ENCODE assay signal across 7 cellular contexts in genomic region chr2:47520825-47521665, GRCh38. TPM values are rescaled to one million over a fixed set of nuclear protein-coding genes. Genes with fewer than 3 reads are reported as not detected.
DNase-seq lines count a peak whose midpoint lies in the region; ATAC-seq and TF ChIP-seq lines count a peak whose summit lies in the region.

No MANE protein-coding gene starts in this region.

- peak; percentile 24 for TF ChIP-seq POLR2A in GM18526 (IDR thresholded peaks at IDR 0.05; ENCODE audit: extremely low read depth, insufficient read length)

- ATAC-seq in HG03045 (IDR thresholded peaks at IDR 0.05; ENCODE audit: unreplicated experiment) (peak; percentile 67), lung (ENCODE audit: insufficient read depth, low FRiP score) (peak; percentile 28)

- peak; percentile 46 for TF ChIP-seq CTCF in choroid plexus epithelial cell (conservative IDR thresholded peaks at IDR 0.05; ENCODE audit: low read depth, low read length)
- no peak for TF ChIP-seq CTCF in lung (IDR thresholded peaks at IDR 0.05; ENCODE audit: control extremely low read depth, extremely low read depth)

- no peaks in the 10 kb centered on the region for H3K36me3 ChIP-seq in lung (ENCODE audit: control insufficient read depth in 2 of 2, insufficient read depth in 2 of 2, low read length in 2 of 2)

- peaks cover 4% of the 10 kb centered on the region for H3K27me3 ChIP-seq in lung (ENCODE audit: control insufficient read depth, insufficient read depth)

- H3K9me3 ChIP-seq in lung (ENCODE audit: control insufficient read depth in 2 of 2, insufficient read depth in 1 of 2, low read length in 1 of 2), result no peaks in the 10 kb centered on the region

- 2 to 4% methylated on average over 91 to 97 of the region's 97 CpGs for WGBS in lung, 2 donors

- DNase-seq in NCI-H2171 treated with DMSO at 0.1 percent for 48 hours (lab: John Stamatoyannopoulos, UW), result peak; percentile 93
- peak; percentile 64 to 72 for DNase-seq in activated CD4-positive, alpha-beta T cell treated with anti-CD3 and anti-CD28 coated beads for 4 hours
- peak; percentile 51 for DNase-seq in choroid plexus epithelial cell (ENCODE audit: low read depth)
- DNase-seq in lung (ENCODE audit: low spot score), result peak; percentile 36
- peak; percentile 46 to 58 for DNase-seq in stimulated activated CD8-positive, alpha-beta memory T cell treated with anti-CD3 and anti-CD28 coated beads, Interleukin-2, amount 100 ng/mL, for 48 hours (ENCODE audit: low read depth in 2 of 2)

- H3K4me3 ChIP-seq in choroid plexus epithelial cell (ENCODE audit: low read depth, low read length), result peak overlapping the region; percentile 53
- H3K4me3 ChIP-seq in lung, result peak overlapping the region; percentile 11

- H3K4me1 ChIP-seq in lung (ENCODE audit: control insufficient read depth in 2 of 2, insufficient read depth in 2 of 2, low read length in 2 of 2), result peaks cover 4 to 10% of the 10 kb centered on the region in 2 donors

- no peak overlapping the region for H3K27ac ChIP-seq in lung (ENCODE audit: low read depth in 1 of 2, low read length in 1 of 2)

RNA-seq across cellular contexts. Expression of gene KCNK12, which starts 49.7 kb away (rescaled TPM):
- total RNA-seq in lung, result under 1 TPM in 1 of 2 donors, not detected in 1; 0.06 TPM
- under 1 TPM; 0.01 to 0.02 TPM for polyA plus RNA-seq in lung

Comparison
In these comparisons a context has a peak if more than half of its experiments do, and no peak if none do; other contexts are left out.
1. DNase-seq: peak in every context shown above with its lines; median percentile 93 in NCI-H2171 treated with DMSO at 0.1 percent for 48 hours; 68 in activated CD4-positive, alpha-beta T cell treated with anti-CD3 and anti-CD28 coated beads for 4 hours; 52 in stimulated activated CD8-positive, alpha-beta memory T cell treated with anti-CD3 and anti-CD28 coated beads, Interleukin-2, amount 100 ng/mL, for 48 hours; 51 in choroid plexus epithelial cell; 36 in lung.